Comparison of ENCODE assay signal across 9 cellular contexts in the genomic region with DNA sequence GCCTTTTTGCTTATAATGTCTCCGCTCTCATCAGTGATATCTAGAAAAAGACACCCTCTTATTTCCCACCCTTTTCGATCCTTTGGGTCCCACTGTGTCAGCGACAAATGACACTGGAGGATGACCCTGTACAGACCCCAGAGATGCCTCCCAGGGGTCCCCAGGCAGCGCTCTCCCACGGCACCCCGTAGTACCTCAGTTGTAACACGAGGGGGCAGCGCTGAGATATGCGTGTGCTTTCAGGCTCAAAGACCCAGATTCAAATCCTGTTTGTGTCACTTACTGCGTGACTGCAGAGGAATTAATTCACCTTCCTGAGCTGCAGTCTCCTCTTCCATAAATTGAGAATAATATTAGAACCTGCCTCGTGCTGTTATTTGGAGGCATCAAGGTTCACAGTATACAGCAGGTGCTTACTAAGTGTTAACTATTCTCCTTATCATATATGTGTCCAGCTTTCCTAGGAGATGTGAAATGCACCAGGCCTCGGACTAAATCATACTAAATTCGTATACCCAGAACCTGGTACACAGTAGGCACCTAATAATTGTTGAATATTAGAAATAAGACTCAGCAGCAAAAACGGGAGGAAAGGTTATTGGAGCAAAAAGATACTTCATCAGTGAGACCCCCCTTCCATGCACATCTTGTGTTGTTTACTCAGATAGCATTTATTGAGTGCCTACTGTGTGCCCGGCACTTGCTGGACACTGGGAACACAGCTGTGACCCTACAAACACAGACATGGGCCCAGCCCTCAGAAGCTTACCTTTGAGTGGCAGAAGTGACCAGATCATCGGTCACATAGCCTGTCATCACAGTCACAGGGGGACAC.
DNase-seq lines count a peak whose midpoint lies in the region; ATAC-seq and TF ChIP-seq lines count a peak whose summit lies in the region.
"Had no signal": no experiment of that assay in that cellular context is flagged by ENCODE, and none has a peak within 500 bp of the region (broad histone marks: within the 10 kb centered on the region; RNA-seq: fewer than 3 reads in every experiment).

No MANE protein-coding gene starts in this region.

- H3K9me2 ChIP-seq in HCT116 (ENCODE audit: insufficient read depth): no peaks in the 10 kb centered on the region

- no peak overlapping the region for H2AFZ ChIP-seq in HCT116 (ENCODE audit: low read depth, low read length, poor library complexity, severe bottlenecking)

- H3K27ac ChIP-seq in HCT116 (ENCODE audit: low read depth, low read length): no peak overlapping the region

- no peaks in the 10 kb centered on the region for H3K79me2 ChIP-seq in HCT116 (ENCODE audit: insufficient read depth, low read length)

- H3K36me3 ChIP-seq in Caco-2 (ENCODE audit: control insufficient read depth, insufficient read depth, low read length) (no peaks in the 10 kb centered on the region), HCT116 (ENCODE audit: control insufficient read depth in 1 of 2, insufficient read depth in 2 of 2, low read length in 2 of 2) (no peaks in the 10 kb centered on the region)
- H3K36me3 ChIP-seq: HAP-1 had no signal

- TF ChIP-seq CTCF in Caco-2 (IDR thresholded peaks at IDR 0.05; ENCODE audit: insufficient read depth in 1 of 2, low read depth in 1 of 2, low read length in 1 of 2, severe bottlenecking in 1 of 2, unreplicated experiment in 1 of 2) (peak; percentile 36 to 60), HCT116 (IDR thresholded peaks at IDR 0.05 in 2 of 3, conservative IDR thresholded peaks at IDR 0.05 in 1 of 3; ENCODE audit: borderline replicate concordance in 1 of 3, insufficient read depth in 1 of 3, low read depth in 2 of 3, low read length in 2 of 3) (peak; percentile 56 to 88 (median 83); a peak in 5 of 6 replicates)

- TF ChIP-seq RAD21 in HCT116 (IDR thresholded peaks at IDR 0.05; ENCODE audit: low read depth): peak; percentile 51

- DNase-seq in Caco-2 (peak in 1 of 2 experiments; percentile 18), HCT116 (ENCODE audit: low read depth, low spot score) (peak; percentile 6), lung microvascular endothelial cell (ENCODE audit: low read depth in 2 of 2) (peak; percentile 28 to 30), GF-D8 (lab: John Stamatoyannopoulos, UW) (no peak)
- peak; percentile 6 to 27 for DNase-seq in activated T-cell treated with anti-CD3 and anti-CD28 coated beads, Interleukin-2, amount 50 U/mL, for 72 hours

- no peaks in the 10 kb centered on the region for H3K9me3 Mint-ChIP-seq in Caco-2 (ENCODE audit: unreplicated experiment)
- no peaks in the 10 kb centered on the region for H3K9me3 Mint-ChIP-seq in activated T-cell treated with anti-CD3 and anti-CD28 coated beads, Interleukin-2, amount 50 U/mL, for 72 hours

- ATAC-seq in HCT116 (peak; percentile 57), GM18867 (IDR thresholded peaks at IDR 0.05; ENCODE audit: unreplicated experiment) (no peak), GM21390 (IDR thresholded peaks at IDR 0.05; ENCODE audit: unreplicated experiment) (no peak), HG03108 (IDR thresholded peaks at IDR 0.05; ENCODE audit: unreplicated experiment) (no peak)
- no peak for ATAC-seq in activated T-cell treated with anti-CD3 and anti-CD28 coated beads, Interleukin-2, amount 50 U/mL, for 72 hours (replicated peaks in 1 of 2)

- no peaks in the 10 kb centered on the region for H4K20me1 ChIP-seq in HCT116 (ENCODE audit: insufficient read depth)

- BruUV-seq in Caco-2 (replicated peaks; lab: Mats Ljungman, UMichigan): no TSS peak
- no TSS peak for BruUV-seq in HCT116 (replicated peaks; lab: Mats Ljungman, UMichigan)

- peaks cover 8% of the 10 kb centered on the region for H3K4me1 Mint-ChIP-seq in Caco-2 (ENCODE audit: low read depth, unreplicated experiment)
- no peaks in the 10 kb centered on the region for H3K4me1 Mint-ChIP-seq in activated T-cell treated with anti-CD3 and anti-CD28 coated beads, Interleukin-2, amount 50 U/mL, for 72 hours (ENCODE audit: low read depth)

- H3K9me3 ChIP-seq in Caco-2 (peaks cover 4% of the 10 kb centered on the region; the same call in 1 of the 2 replicates), HCT116 (ENCODE audit: control insufficient read depth in 1 of 2, insufficient read depth in 1 of 2, low read depth in 1 of 2, low read length in 2 of 2) (no peaks in the 10 kb centered on the region)
- H3K9me3 ChIP-seq: HAP-1 had no signal

- no peak overlapping the region for H3K27ac Mint-ChIP-seq in Caco-2 (ENCODE audit: unreplicated experiment)
- H3K27ac Mint-ChIP-seq in activated T-cell treated with anti-CD3 and anti-CD28 coated beads, Interleukin-2, amount 50 U/mL, for 72 hours: no peak overlapping the region

- POLR2A ChIA-PET in Caco-2 (lab: Charles Lee): no interaction called here
- POLR2A ChIA-PET in HCT116 (lab: Charles Lee): no interaction called here

- H3K4me1 ChIP-seq in Caco-2: no peaks in the 10 kb centered on the region
- H3K4me1 ChIP-seq in HCT116 (ENCODE audit: control insufficient read depth in 1 of 2, insufficient read depth in 2 of 2, low read length in 2 of 2): peaks cover 7 to 21% of the 10 kb centered on the region in 2 experiments; a peak in 3 of 4 replicates
- H3K4me1 ChIP-seq: HAP-1 had no signal

- CTCF ChIA-PET in Caco-2 (lab: Charles Lee) (interaction anchor here (0.5 kb wide), 1 partner anchor 99 kb away, joined by 3 read pairs; no protein-coding TSS in a partner anchor), HCT116 (lab: Charles Lee) (interaction anchor here (2.2 kb wide), 1 partner anchor 10 kb away, joined by 7 read pairs; no protein-coding TSS in a partner anchor)

- no peak overlapping the region for H3K4me3 Mint-ChIP-seq in Caco-2 (ENCODE audit: unreplicated experiment)
- H3K4me3 Mint-ChIP-seq in activated T-cell treated with anti-CD3 and anti-CD28 coated beads, Interleukin-2, amount 50 U/mL, for 72 hours: no peak overlapping the region

- peaks cover 2% of the 10 kb centered on the region for H3K27me3 Mint-ChIP-seq in Caco-2 (ENCODE audit: insufficient read depth, unreplicated experiment)
- no peaks in the 10 kb centered on the region for H3K27me3 Mint-ChIP-seq in activated T-cell treated with anti-CD3 and anti-CD28 coated beads, Interleukin-2, amount 50 U/mL, for 72 hours (ENCODE audit: low read depth)

- TF ChIP-seq POLR2A in HCT116 (IDR thresholded peaks at IDR 0.05; ENCODE audit: borderline replicate concordance, extremely low read depth, insufficient read depth, insufficient read length): no peak

- intact Hi-C loops in Caco-2 (cut with micrococcal nuclease; ENCODE audit: unreplicated experiment): no loop called here
- intact Hi-C loops in HCT116 (cut with micrococcal nuclease): no loop called here

- no peaks in the 10 kb centered on the region for H3K36me3 Mint-ChIP-seq in Caco-2 (ENCODE audit: insufficient read depth, unreplicated experiment)
- H3K36me3 Mint-ChIP-seq in activated T-cell treated with anti-CD3 and anti-CD28 coated beads, Interleukin-2, amount 50 U/mL, for 72 hours (ENCODE audit: insufficient read depth in 2 of 2): no peaks in the 10 kb centered on the region

- H3K27me3 ChIP-seq in Caco-2 (replicated peaks; ENCODE audit: control insufficient read depth, insufficient read depth, low read length) (no peaks in the 10 kb centered on the region; the same call in 1 of the 2 replicates), HCT116 (ENCODE audit: insufficient read depth, low read length) (no peaks in the 10 kb centered on the region)

- H3K9ac ChIP-seq in HCT116 (ENCODE audit: low read length): no peak overlapping the region

- RAD21 ChIA-PET in HCT116 (lab: Charles Lee; ENCODE audit: low non-redundant PET in 1 of 2, low total read pairs in 2 of 2, uncharacterized antibody in 2 of 2, unreplicated experiment in 2 of 2): no interaction called here

- no peak overlapping the region for H3K4me3 ChIP-seq in Caco-2 (ENCODE audit: low read depth, low read length)
- no peak overlapping the region for H3K4me3 ChIP-seq in HCT116 (replicated peaks in 1 of 2; ENCODE audit: low read depth in 1 of 2, low read length in 2 of 2)
- H3K4me3 ChIP-seq: HAP-1 had no signal

- H3K4me2 ChIP-seq in HCT116 (ENCODE audit: low read length): no peak overlapping the region

TF ChIP-seq in HCT116, 20 proteins besides CTCF, POLR2A, EP300 and RAD21 (continues in another document):
- TF ChIP-seq EZH2 (IDR thresholded peaks at IDR 0.05) (no peak), CBX3 (IDR thresholded peaks at IDR 0.05; ENCODE audit: low read depth) (no peak), FOSL1 (IDR thresholded peaks at IDR 0.05; ENCODE audit: low read depth) (no peak), YY1 (IDR thresholded peaks at IDR 0.05; ENCODE audit: extremely low read depth, insufficient replicate concordance, low read depth, low read length) (no peak), EZH2phosphoT487 (IDR thresholded peaks at IDR 0.05; ENCODE audit: borderline replicate concordance) (no peak), CEBPB (IDR thresholded peaks at IDR 0.05; ENCODE audit: low read depth) (no peak), ZNF274 (IDR thresholded peaks at IDR 0.05; ENCODE audit: low read depth, low read length) (no peak), SIN3A (IDR thresholded peaks at IDR 0.05; ENCODE audit: low read depth) (no peak), JUND (IDR thresholded peaks at IDR 0.05) (no peak), ELF1 (IDR thresholded peaks at IDR 0.05; ENCODE audit: borderline replicate concordance, low read depth) (no peak), SP1 (IDR thresholded peaks at IDR 0.05; ENCODE audit: low read depth) (no peak), ZFX (IDR thresholded peaks at IDR 0.05) (no peak), EGR1 (IDR thresholded peaks at IDR 0.05; ENCODE audit: low read depth) (no peak)
